In the genomic region with DNA sequence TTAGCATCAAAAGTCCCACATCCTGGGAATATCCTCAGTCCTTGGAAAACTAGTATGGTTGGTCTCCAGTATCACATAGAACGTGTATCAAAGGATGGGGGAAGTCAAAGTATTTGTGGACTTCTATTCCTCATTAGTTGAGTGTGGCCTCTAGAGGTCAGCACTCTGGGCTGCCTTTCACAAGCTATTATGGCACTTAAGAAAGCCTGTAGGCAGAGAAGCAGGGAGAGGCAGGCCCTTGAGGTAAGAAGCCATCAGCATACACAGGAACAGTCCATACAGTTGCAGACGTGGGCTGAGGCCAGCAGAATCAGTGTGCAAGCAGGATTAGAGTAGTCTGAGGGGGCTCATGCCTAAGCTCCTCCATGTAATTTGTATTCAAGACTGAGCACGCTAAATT, we compare ENCODE assay signal across 11 cellular contexts.
DNase-seq lines count a peak whose midpoint lies in the region; ATAC-seq and TF ChIP-seq lines count a peak whose summit lies in the region.
"Had no signal": no experiment of that assay in that cellular context is flagged by ENCODE, and none has a peak within 500 bp of the region (broad histone marks: within the 10 kb centered on the region; RNA-seq: fewer than 3 reads in every experiment).

No MANE protein-coding gene starts in this region.

- peak; percentile 14 for DNase-seq in MCF 10A (ENCODE audit: unreplicated experiment)
- no peak for DNase-seq in breast epithelium (ENCODE audit: low spot score in 2 of 2)
- peak; percentile 98 for DNase-seq in NCI-H82 (lab: John Stamatoyannopoulos, UW)
- peak; percentile 28 for DNase-seq in fibroblast of peridontal ligament (ENCODE audit: extremely low read depth)
- no peak for DNase-seq in type B pancreatic cell (ENCODE audit: extremely low spot score, unreplicated experiment)
- no peak for DNase-seq in naive thymus-derived CD8-positive, alpha-beta T cell
- DNase-seq in foreskin melanocyte: no peak
- DNase-seq in SK-N-DZ (ENCODE audit: low spot score): no peak
- DNase-seq: colonic mucosa, pancreas, uterus had no signal

- H3K27ac ChIP-seq in breast epithelium: no peak overlapping the region
- H3K27ac ChIP-seq: colonic mucosa, pancreas, uterus had no signal

- peaks cover 36% of the 10 kb centered on the region for H3K27me3 Mint-ChIP-seq in MCF 10A (ENCODE audit: insufficient read depth, unreplicated experiment)
- peaks cover 16% of the 10 kb centered on the region for H3K27me3 Mint-ChIP-seq in type B pancreatic cell
- peaks cover 9 to 59% (median 21%) of the 10 kb centered on the region in 5 donors for H3K27me3 Mint-ChIP-seq in naive thymus-derived CD8-positive, alpha-beta T cell

- intact Hi-C loops in MCF 10A (cut with micrococcal nuclease): loop anchor here (1.0 kb wide), 1 partner anchor 223 kb away; no protein-coding TSS in a partner anchor
- intact Hi-C loops in breast epithelium (cut with DNase I; ENCODE audit: low total_unique reads): no loop called here

- H3K9me3 Mint-ChIP-seq in MCF 10A (ENCODE audit: unreplicated experiment): no peaks in the 10 kb centered on the region
- no peaks in the 10 kb centered on the region for H3K9me3 Mint-ChIP-seq in type B pancreatic cell
- peaks cover 0 to 2% (median 0%) of the 10 kb centered on the region in 9 donors for H3K9me3 Mint-ChIP-seq in naive thymus-derived CD8-positive, alpha-beta T cell

- TF ChIP-seq CTCF in MCF 10A (IDR thresholded peaks at IDR 0.05; ENCODE audit: unreplicated experiment) (no peak), breast epithelium (IDR thresholded peaks at IDR 0.05) (no peak), type B pancreatic cell (conservative IDR thresholded peaks at IDR 0.05) (peak; percentile 45)

- no peak overlapping the region for H3K4me3 Mint-ChIP-seq in MCF 10A (ENCODE audit: unreplicated experiment)
- no peak overlapping the region for H3K4me3 Mint-ChIP-seq in type B pancreatic cell
- H3K4me3 Mint-ChIP-seq in naive thymus-derived CD8-positive, alpha-beta T cell: no peak overlapping the region

- ATAC-seq in naive thymus-derived CD8-positive, alpha-beta T cell: no peak

- TF ChIP-seq POLR2A in breast epithelium (IDR thresholded peaks at IDR 0.05): no peak

- H3K27ac Mint-ChIP-seq in MCF 10A (ENCODE audit: low read depth, unreplicated experiment) (no peak overlapping the region), type B pancreatic cell (no peak overlapping the region)
- no peak overlapping the region for H3K27ac Mint-ChIP-seq in naive thymus-derived CD8-positive, alpha-beta T cell

- no peak overlapping the region for H3K4me3 ChIP-seq in breast epithelium
- H3K4me3 ChIP-seq: colonic mucosa, pancreas, uterus had no signal

- no peaks in the 10 kb centered on the region for H3K9me3 ChIP-seq in breast epithelium
- H3K9me3 ChIP-seq: colonic mucosa, pancreas, uterus had no signal

- H3K36me3 Mint-ChIP-seq in MCF 10A (ENCODE audit: insufficient read depth, unreplicated experiment): no peaks in the 10 kb centered on the region
- H3K36me3 Mint-ChIP-seq in type B pancreatic cell: no peaks in the 10 kb centered on the region
- no peaks in the 10 kb centered on the region for H3K36me3 Mint-ChIP-seq in naive thymus-derived CD8-positive, alpha-beta T cell

- H3K27me3 ChIP-seq in breast epithelium: no peaks in the 10 kb centered on the region
- H3K27me3 ChIP-seq: colonic mucosa, pancreas, uterus had no signal

- no peaks in the 10 kb centered on the region for H3K4me1 Mint-ChIP-seq in MCF 10A (ENCODE audit: insufficient read depth, unreplicated experiment)
- H3K4me1 Mint-ChIP-seq in type B pancreatic cell (ENCODE audit: unreplicated experiment): no peaks in the 10 kb centered on the region
- H3K4me1 Mint-ChIP-seq in naive thymus-derived CD8-positive, alpha-beta T cell: no peaks in the 10 kb centered on the region

- no TSS peak for BruUV-seq in MCF 10A (replicated peaks; lab: Mats Ljungman, UMichigan)

- POLR2A ChIA-PET in MCF 10A (lab: Yijun Ruan, JAX): no interaction called here
- POLR2A ChIA-PET in naive thymus-derived CD8-positive, alpha-beta T cell (lab: Charles Lee): no interaction called here

- H3K4me1 ChIP-seq in breast epithelium: no peaks in the 10 kb centered on the region
- H3K4me1 ChIP-seq: colonic mucosa, pancreas, uterus had no signal

- no peaks in the 10 kb centered on the region for H3K36me3 ChIP-seq in breast epithelium
- H3K36me3 ChIP-seq: colonic mucosa, pancreas, uterus had no signal

- CTCF ChIA-PET in MCF 10A (lab: Yijun Ruan, JAX): interaction anchor here (0.7 to 1.1 kb wide), 3 partner anchors 9 to 586 kb away, joined by 3 to 5 read pairs (median 3); no protein-coding TSS in a partner anchor

Comparison
In these comparisons a context has a peak if more than half of its experiments do, and no peak if none do; other contexts are left out.
1. DNase-seq: peak in MCF 10A (single experiment), NCI-H82 (single experiment) and fibroblast of peridontal ligament (single experiment); none in breast epithelium (0 of 2), type B pancreatic cell (single experiment), naive thymus-derived CD8-positive, alpha-beta T cell (0 of 10), foreskin melanocyte (single experiment) and SK-N-DZ (single experiment).